In the genomic region with DNA sequence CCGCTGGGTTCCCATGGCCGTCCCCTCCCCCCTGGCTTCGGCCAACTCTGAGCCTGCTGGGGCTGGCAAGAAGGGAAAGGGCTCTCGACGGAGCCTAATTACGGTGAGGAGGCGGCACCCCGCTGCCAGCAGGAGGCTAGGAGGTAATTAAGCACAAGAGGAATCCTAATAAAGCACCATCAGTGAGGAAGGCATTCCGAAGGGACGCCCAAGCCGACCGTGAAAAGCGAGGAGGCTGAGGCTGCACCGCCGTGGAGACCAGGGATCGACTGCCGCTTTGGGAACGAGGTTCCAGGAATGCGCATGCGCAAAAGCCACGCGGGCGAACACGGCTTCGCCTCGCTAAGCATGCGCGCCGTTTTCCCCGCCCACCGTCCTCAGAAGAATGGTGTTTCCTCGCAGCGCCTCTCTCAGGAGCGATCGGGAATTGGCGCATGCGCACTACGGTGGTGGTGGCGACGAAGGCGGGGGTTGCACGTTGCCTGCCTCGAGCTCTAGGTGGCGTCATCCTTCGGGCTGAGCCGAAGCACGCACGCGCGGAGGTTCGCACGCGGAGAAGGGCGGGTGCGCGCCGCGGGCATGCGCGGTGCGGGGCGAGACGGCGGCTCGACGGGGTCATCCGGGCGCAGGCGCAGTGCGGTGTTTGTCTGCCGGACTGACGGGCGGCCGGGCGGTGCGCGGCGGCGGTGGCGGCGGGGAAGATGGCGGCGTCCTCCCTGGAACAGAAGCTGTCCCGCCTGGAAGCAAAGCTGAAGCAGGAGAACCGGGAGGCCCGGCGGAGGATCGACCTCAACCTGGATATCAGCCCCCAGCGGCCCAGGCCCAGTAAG, we compare ENCODE assay signal across 8 cellular contexts. TPM values are rescaled to one million over a fixed set of nuclear protein-coding genes. Genes with fewer than 3 reads are reported as not detected.
DNase-seq lines count a peak whose midpoint lies in the region; ATAC-seq and TF ChIP-seq lines count a peak whose summit lies in the region.

A gene (plus strand): TSS at position 634 of the 830 bp plus-strand sequence. CDS start 68 bp downstream, at position 702.

- H3K4me3 ChIP-seq in GM12865 (ENCODE audit: low read depth, low read length): peak within 1 kb of the TSS; percentile 76
- H3K4me3 ChIP-seq in testis: peak within 1 kb of the TSS; percentile 81 to 91

- no peaks in the 10 kb centered on the region for H3K9me3 ChIP-seq in testis

- peak; percentile 21 for TF ChIP-seq POLR2A in testis (IDR thresholded peaks at IDR 0.05)

- ATAC-seq in HG02642 (IDR thresholded peaks at IDR 0.05; ENCODE audit: poor library complexity, unreplicated experiment): peak; percentile 90
- ATAC-seq in omental fat pad (ENCODE audit: low FRiP score): peak; percentile 95

- intact Hi-C loops in testis (cut with DNase I; ENCODE audit: low total_unique reads): no loop called here

- H3K27ac ChIP-seq in testis: peak within 1 kb of the TSS; percentile 90 to 92

- H3K4me3 Mint-ChIP-seq in activated naive CD8-positive, alpha-beta T cell: peak within 1 kb of the TSS; percentile 89

- no peaks in the 10 kb centered on the region for H3K27me3 Mint-ChIP-seq in activated naive CD8-positive, alpha-beta T cell

- H3K36me3 Mint-ChIP-seq in activated naive CD8-positive, alpha-beta T cell: peaks cover 2% of the 10 kb centered on the region

- H3K36me3 ChIP-seq in testis (ENCODE audit: low read depth, missing control alignments): no peaks in the 10 kb centered on the region

- peaks cover 22% of the 10 kb centered on the region for H3K4me1 Mint-ChIP-seq in activated naive CD8-positive, alpha-beta T cell (ENCODE audit: low read depth)

- TF ChIP-seq CTCF in GM12865 (IDR thresholded peaks at IDR 0.05; ENCODE audit: insufficient read depth, low read depth, low read length, missing control alignments): peak; percentile 59
- TF ChIP-seq CTCF in omental fat pad (IDR thresholded peaks at IDR 0.05): no peak
- peak; percentile 38 to 78 (median 75) for TF ChIP-seq CTCF in testis (IDR thresholded peaks at IDR 0.05)

- peaks cover 24% of the 10 kb centered on the region for H3K4me1 ChIP-seq in testis

- 0 to 1% methylated on average over 17 to 59 of the region's 89 CpGs for WGBS in testis, 2 donors

- H3K27ac Mint-ChIP-seq in activated naive CD8-positive, alpha-beta T cell: peak within 1 kb of the TSS; percentile 89

- no peaks in the 10 kb centered on the region for H3K9me3 Mint-ChIP-seq in activated naive CD8-positive, alpha-beta T cell (ENCODE audit: low read depth)

- DNase-seq in GM12865 (ENCODE audit: low read depth): peak; percentile 100
- peak; percentile 100 for DNase-seq in NCI-H1105 (lab: John Stamatoyannopoulos, UW)
- peak; percentile 98 for DNase-seq in SKM-1 treated with dmso at 0.1 percent for 144 hours (lab: John Stamatoyannopoulos, UW; ENCODE audit: unreplicated experiment)
- DNase-seq in glomerular visceral epithelial cell (ENCODE audit: extremely low spot score): peak; percentile 100
- peak; percentile 100 for DNase-seq in omental fat pad (ENCODE audit: low spot score)
- DNase-seq in testis: peak; percentile 99

- no peaks in the 10 kb centered on the region for H3K27me3 ChIP-seq in testis

RNA-seq across cellular contexts. Expression of the gene that starts here (rescaled TPM):
- total RNA-seq in omental fat pad: 10 to 100 TPM; 12.9 to 13.7 (median 13.6) TPM
- total RNA-seq in testis: 10 to 100 TPM; 30.6 to 44.0 TPM
- polyA plus RNA-seq in testis (ENCODE audit: insufficient read depth, low read depth, low replicate concordance): 34.8 TPM

Comparison
In these comparisons a context has a peak if more than half of its experiments do, and no peak if none do; other contexts are left out.
1. Peak in every context shown above with its lines: DNase-seq, ATAC-seq, H3K4me3 ChIP-seq and H3K27ac ChIP-seq.
2. CTCF ChIP-seq: peak in GM12865 (single experiment) and testis (3 of 3); none in omental fat pad (0 of 3).